23 cellular contexts compared by ENCODE assay signal in genomic region chr9:117887383-117887782, GRCh38.
A peak's percentile ranks its signal among the peaks of the same experiment; 100 is the strongest.
DNase-seq lines count a peak whose midpoint lies in the region; FAIRE-seq and TF ChIP-seq lines count a peak whose summit lies in the region.
"Had no signal": no experiment of that assay in that cellular context is flagged by ENCODE, and none has a peak within 500 bp of the region (broad histone marks: within the 10 kb centered on the region; RNA-seq: fewer than 3 reads in every experiment).

No MANE protein-coding gene starts in this region.

- no peak for TF ChIP-seq CTCF in bronchial epithelial cell (IDR thresholded peaks at IDR 0.05; ENCODE audit: insufficient read depth, low read length, severe bottlenecking)
- no peak for TF ChIP-seq CTCF in HFFc6 (IDR thresholded peaks at IDR 0.05)

- no peak overlapping the region for H3K27ac Mint-ChIP-seq in HFFc6
- H3K27ac Mint-ChIP-seq: CD14-positive monocyte; CD8-positive, alpha-beta memory T cell; IgD-negative memory B cell had no signal

- no peaks in the 10 kb centered on the region for H3K27me3 ChIP-seq in bronchial epithelial cell (ENCODE audit: control insufficient read depth, insufficient read depth, low read length)

- H3K36me3 Mint-ChIP-seq in HFFc6 (ENCODE audit: low read depth), result no peaks in the 10 kb centered on the region; the same call in 1 of the 2 replicates
- H3K36me3 Mint-ChIP-seq: CD14-positive monocyte; CD8-positive, alpha-beta memory T cell; IgD-negative memory B cell had no signal

- H3K4me3 Mint-ChIP-seq in HFFc6, result no peak overlapping the region
- H3K4me3 Mint-ChIP-seq: CD14-positive monocyte; CD8-positive, alpha-beta memory T cell; IgD-negative memory B cell had no signal

- peak; percentile 26 for DNase-seq in LHCN-M2 (ENCODE audit: low read depth)
- peak; percentile 14 for DNase-seq in bronchial epithelial cell (ENCODE audit: low read depth)
- peak; percentile 32 for DNase-seq in myocyte (ENCODE audit: low read depth)
- DNase-seq in activated T-cell treated with anti-CD3 and anti-CD28 coated beads, Interleukin-2, amount 50 U/mL, for 48 hours, result no peak
- DNase-seq in inferior parietal cortex (ENCODE audit: extremely low spot score), result no peak
- no peak for DNase-seq in HFFc6
- no peak for DNase-seq in activated CD4-positive, alpha-beta T cell treated with anti-CD3 and anti-CD28 coated beads, Interleukin-2, amount 50 U/mL, for 1 hour
- DNase-seq: BE2C; CD8-positive, alpha-beta memory T cell; DMS 273 treated with DMSO at 0.1 percent for 48 hours; DMS79; EL; GDM1; GOT3; NCI-H1105; NCI-H1436 treated with DMSO at 0.1 percent for 48 hours; NCI-H187 treated with DMSO at 0.1 percent for 48 hours; NCI-H748 treated with DMSO at 0.1 percent for 48 hours had no signal

- H3K36me3 ChIP-seq in bronchial epithelial cell (ENCODE audit: control insufficient read depth, insufficient read depth, low read length), result no peaks in the 10 kb centered on the region
- H3K36me3 ChIP-seq: BE2C, HAP-1 had no signal

- peaks cover 6% of the 10 kb centered on the region for H3K9me3 Mint-ChIP-seq in HFFc6
- H3K9me3 Mint-ChIP-seq: CD8-positive, alpha-beta memory T cell; IgD-negative memory B cell had no signal

- H3K27me3 Mint-ChIP-seq in HFFc6 (ENCODE audit: insufficient read depth), result peaks cover 1% of the 10 kb centered on the region; the same call in 1 of the 2 replicates

- no peak overlapping the region for H3K4me3 ChIP-seq in bronchial epithelial cell (ENCODE audit: low read depth, low read length)
- H3K4me3 ChIP-seq: GM12878, HAP-1 had no signal

- no peak for FAIRE-seq in bronchial epithelial cell (lab: Jason Lieb, UNC)
- FAIRE-seq: GM12878, RCC 7860 had no signal

- no peaks in the 10 kb centered on the region for H3K4me1 Mint-ChIP-seq in HFFc6 (ENCODE audit: low read depth)
- H3K4me1 Mint-ChIP-seq: CD14-positive monocyte; CD8-positive, alpha-beta memory T cell; IgD-negative memory B cell had no signal

Comparison
In these comparisons a context has a peak if more than half of its experiments do, and no peak if none do; other contexts are left out.
1. DNase-seq: peak in LHCN-M2 (single experiment), bronchial epithelial cell (single experiment) and myocyte (single experiment); none in activated T-cell treated with anti-CD3 and anti-CD28 coated beads, Interleukin-2, amount 50 U/mL, for 48 hours (0 of 2), inferior parietal cortex (single experiment), HFFc6 (single experiment) and activated CD4-positive, alpha-beta T cell treated with anti-CD3 and anti-CD28 coated beads, Interleukin-2, amount 50 U/mL, for 1 hour (single experiment).